In the genomic region with DNA sequence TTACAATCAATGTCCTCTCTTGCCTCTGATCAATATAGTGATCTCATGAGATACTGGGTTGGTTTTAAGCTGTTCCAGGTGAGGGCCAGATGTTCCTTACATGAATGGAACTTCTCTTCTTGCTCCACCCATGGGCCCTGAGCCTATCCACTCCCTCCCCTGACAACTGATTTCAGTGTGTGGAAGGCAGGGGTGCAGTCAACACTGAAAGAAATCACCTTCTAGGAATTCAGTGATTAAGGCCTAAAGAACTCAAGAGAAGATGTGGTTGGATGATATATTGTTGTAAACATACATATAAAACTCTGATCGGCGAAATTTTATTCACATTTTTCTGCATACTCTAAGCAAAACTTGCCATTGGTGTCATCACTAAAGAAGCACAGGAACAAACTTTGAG, we compare ENCODE assay signal across 25 cellular contexts. TPM values are rescaled to one million over a fixed set of nuclear protein-coding genes. Genes with fewer than 3 reads are reported as not detected.
DNase-seq lines count a peak whose midpoint lies in the region; FAIRE-seq and TF ChIP-seq lines count a peak whose summit lies in the region.
"Had no signal": no experiment of that assay in that cellular context is flagged by ENCODE, and none has a peak within 500 bp of the region (broad histone marks: within the 10 kb centered on the region; RNA-seq: fewer than 3 reads in every experiment).

No MANE protein-coding gene starts in this region.

- no peaks in the 10 kb centered on the region for H3K27me3 Mint-ChIP-seq in activated naive CD4-positive, alpha-beta T cell treated with anti-CD3 and anti-CD28 coated beads for 36 hours (ENCODE audit: low read depth)
- H3K27me3 Mint-ChIP-seq: activated naive CD8-positive, alpha-beta T cell had no signal

- no peaks in the 10 kb centered on the region for H3K36me3 Mint-ChIP-seq in activated naive CD4-positive, alpha-beta T cell treated with anti-CD3 and anti-CD28 coated beads for 36 hours (ENCODE audit: low read depth)
- H3K36me3 Mint-ChIP-seq: stimulated activated effector memory CD8-positive, alpha-beta T cell treated with anti-CD3 and anti-CD28 coated beads, Interleukin-12 subunit alpha, Interleukin-12 subunit beta, amount 100 ng/mL, for 72 hours; WTC11 had no signal

- intact Hi-C loops in activated naive CD4-positive, alpha-beta T cell treated with anti-CD3 and anti-CD28 coated beads for 36 hours (cut with micrococcal nuclease): no loop called here

- no peak overlapping the region for H3K4me3 Mint-ChIP-seq in activated naive CD4-positive, alpha-beta T cell treated with anti-CD3 and anti-CD28 coated beads for 36 hours
- H3K4me3 Mint-ChIP-seq: activated naive CD8-positive, alpha-beta T cell; activated T-helper 17 cell treated with anti-CD3 and anti-CD28 coated beads, Interleukin-2, amount 50 U/mL, for 72 hours; CD8-positive, alpha-beta memory T cell; nephron; stimulated activated effector memory CD8-positive, alpha-beta T cell treated with anti-CD3 and anti-CD28 coated beads, Interleukin-12 subunit alpha, Interleukin-12 subunit beta, amount 100 ng/mL, for 72 hours; WTC11 had no signal

- CTCF ChIA-PET in activated naive CD4-positive, alpha-beta T cell treated with anti-CD3 and anti-CD28 coated beads for 36 hours (lab: Charles Lee): no interaction called here

- no peak overlapping the region for H3K4me3 ChIP-seq in choroid plexus epithelial cell (ENCODE audit: low read depth, low read length)
- H3K4me3 ChIP-seq: HAP-1, ovary, vagina had no signal

- TF ChIP-seq CTCF in choroid plexus epithelial cell (conservative IDR thresholded peaks at IDR 0.05; ENCODE audit: low read depth, low read length): no peak

- H3K27ac Mint-ChIP-seq in activated naive CD4-positive, alpha-beta T cell treated with anti-CD3 and anti-CD28 coated beads for 36 hours: no peak overlapping the region
- H3K27ac Mint-ChIP-seq: activated naive CD8-positive, alpha-beta T cell; activated T-helper 17 cell treated with anti-CD3 and anti-CD28 coated beads, Interleukin-2, amount 50 U/mL, for 72 hours; CD8-positive, alpha-beta memory T cell; nephron; stimulated activated effector memory CD8-positive, alpha-beta T cell treated with anti-CD3 and anti-CD28 coated beads, Interleukin-12 subunit alpha, Interleukin-12 subunit beta, amount 100 ng/mL, for 72 hours; WTC11 had no signal

- no peaks in the 10 kb centered on the region for H3K4me1 Mint-ChIP-seq in activated naive CD4-positive, alpha-beta T cell treated with anti-CD3 and anti-CD28 coated beads for 36 hours (ENCODE audit: low read depth)
- H3K4me1 Mint-ChIP-seq: activated T-helper 17 cell treated with anti-CD3 and anti-CD28 coated beads, Interleukin-2, amount 50 U/mL, for 72 hours; CD8-positive, alpha-beta memory T cell; nephron; stimulated activated effector memory CD8-positive, alpha-beta T cell treated with anti-CD3 and anti-CD28 coated beads, Interleukin-12 subunit alpha, Interleukin-12 subunit beta, amount 100 ng/mL, for 72 hours; WTC11 had no signal

- H3K9me3 Mint-ChIP-seq in activated naive CD4-positive, alpha-beta T cell treated with anti-CD3 and anti-CD28 coated beads for 36 hours: no peaks in the 10 kb centered on the region
- H3K9me3 Mint-ChIP-seq: activated T-helper 17 cell treated with anti-CD3 and anti-CD28 coated beads, Interleukin-2, amount 50 U/mL, for 72 hours; nephron; stimulated activated effector memory CD8-positive, alpha-beta T cell treated with anti-CD3 and anti-CD28 coated beads, Interleukin-12 subunit alpha, Interleukin-12 subunit beta, amount 100 ng/mL, for 72 hours had no signal

- DNase-seq in GM04503 (ENCODE audit: low read depth): peak; percentile 33
- peak; percentile 5 for DNase-seq in LHCN-M2 (ENCODE audit: low read depth)
- peak; percentile 8 for DNase-seq in choroid plexus epithelial cell (ENCODE audit: low read depth)
- peak; percentile 64 for DNase-seq in urothelium cell line (ENCODE audit: low spot score)
- DNase-seq in DMS79 treated with DMSO at 0.1 percent for 48 hours (lab: John Stamatoyannopoulos, UW): no peak
- no peak for DNase-seq in activated naive CD4-positive, alpha-beta T cell treated with anti-CD3 and anti-CD28 coated beads for 36 hours
- no peak for DNase-seq in NCI-H2107 (lab: John Stamatoyannopoulos, UW)
- DNase-seq: activated CD8-positive, alpha-beta memory T cell treated with anti-CD3 and anti-CD28 coated beads, Interleukin-2, amount 50 U/mL, for 4 hours; AML-193; CD8-positive, alpha-beta memory T cell; DMS153; islet precursor cell; MM.1S; NCI-H1417 treated with DMSO at 0.1 percent for 48 hours; ovary; SHP77; SW 1271 had no signal

- peak; percentile 32 for FAIRE-seq in urothelium cell line (lab: Jason Lieb, UNC)
- FAIRE-seq: frontal cortex had no signal

RNA-seq across cellular contexts. Expression of a gene that starts 6.7 kb away (rescaled TPM):
- 28.7 and 39.2 TPM in 2 replicates for total RNA-seq in LHCN-M2 (2014; rRNA removed)
- polyA plus RNA-seq in LHCN-M2 (2012): 41.2 TPM
- 10 to 100 TPM; 32.8 to 38.1 TPM for total RNA-seq in activated naive CD4-positive, alpha-beta T cell treated with anti-CD3 and anti-CD28 coated beads for 36 hours

Comparison
In these comparisons a context has a peak if more than half of its experiments do, and no peak if none do; other contexts are left out.
1. DNase-seq: peak in GM04503 (single experiment), LHCN-M2 (single experiment), choroid plexus epithelial cell (single experiment) and urothelium cell line (single experiment); none in DMS79 treated with DMSO at 0.1 percent for 48 hours (single experiment), activated naive CD4-positive, alpha-beta T cell treated with anti-CD3 and anti-CD28 coated beads for 36 hours (single experiment) and NCI-H2107 (single experiment).